8 cellular contexts compared by ENCODE assay signal in genomic region chr15:64355559-64356442, GRCh38. TPM values are rescaled to one million over a fixed set of nuclear protein-coding genes. Genes with fewer than 3 reads are reported as not detected.
DNase-seq lines count a peak whose midpoint lies in the region; ATAC-seq and TF ChIP-seq lines count a peak whose summit lies in the region.

Gene CSNK1G1, minus strand, starts transcription at chr15:64356173. Its CDS starts 55,674 bp downstream, at chr15:64300499.

- TF ChIP-seq EP300 in tibial nerve (IDR thresholded peaks at IDR 0.05), result peak; percentile 71 to 79

- H3K9me3 ChIP-seq in adipocyte (ENCODE audit: control insufficient read depth, low read length), result no peaks in the 10 kb centered on the region
- no peaks in the 10 kb centered on the region for H3K9me3 ChIP-seq in cardiac muscle cell (ENCODE audit: low read depth)
- no peaks in the 10 kb centered on the region for H3K9me3 ChIP-seq in parathyroid adenoma (ENCODE audit: control insufficient read depth, low read length)
- no peaks in the 10 kb centered on the region for H3K9me3 ChIP-seq in tibial nerve

- peak; percentile 99 for ATAC-seq in HG02798 (IDR thresholded peaks at IDR 0.05; ENCODE audit: poor library complexity, unreplicated experiment)

- H3K27ac ChIP-seq in cardiac muscle cell (peak within 1 kb of the TSS; percentile 82), parathyroid adenoma (peak within 1 kb of the TSS; percentile 60), tibial nerve (peak within 1 kb of the TSS; percentile 19 to 89 (median 64))

- peak within 1 kb of the TSS; percentile 69 for H3K4me3 ChIP-seq in GM12864 (ENCODE audit: low read depth, low read length)
- peak within 1 kb of the TSS; percentile 92 for H3K4me3 ChIP-seq in adipocyte (ENCODE audit: low read length)
- H3K4me3 ChIP-seq in cardiac muscle cell, result peak within 1 kb of the TSS; percentile 85
- peak within 1 kb of the TSS; percentile 75 for H3K4me3 ChIP-seq in parathyroid adenoma (ENCODE audit: low read depth, low read length)
- H3K4me3 ChIP-seq in tibial nerve, result peak within 1 kb of the TSS; percentile 48 to 96 (median 80)

- peak in 1 of 2 donors; percentile 18 for TF ChIP-seq POLR2A in tibial nerve (IDR thresholded peaks at IDR 0.05)

- no peaks in the 10 kb centered on the region for H3K27me3 ChIP-seq in adipocyte (replicated peaks; ENCODE audit: control insufficient read depth, insufficient read depth, low read length)
- no peaks in the 10 kb centered on the region for H3K27me3 ChIP-seq in cardiac muscle cell
- H3K27me3 ChIP-seq in parathyroid adenoma (ENCODE audit: control insufficient read depth, insufficient read depth, low read length), result no peaks in the 10 kb centered on the region
- H3K27me3 ChIP-seq in tibial nerve, result no peaks in the 10 kb centered on the region

- H3K4me1 ChIP-seq in adipocyte (ENCODE audit: control insufficient read depth, insufficient read depth, low read length), result peaks cover 15% of the 10 kb centered on the region
- H3K4me1 ChIP-seq in cardiac muscle cell (ENCODE audit: low read depth), result peaks cover 9% of the 10 kb centered on the region
- no peaks in the 10 kb centered on the region for H3K4me1 ChIP-seq in parathyroid adenoma
- H3K4me1 ChIP-seq in tibial nerve, result peaks cover 0 to 29% (median 7%) of the 10 kb centered on the region in 4 donors

- TF ChIP-seq CTCF in GM12864 (IDR thresholded peaks at IDR 0.05; ENCODE audit: low read depth, low read length, missing control alignments) (no peak), cardiac muscle cell (IDR thresholded peaks at IDR 0.05; ENCODE audit: low read depth, low read length) (no peak), parathyroid adenoma (IDR thresholded peaks at IDR 0.05) (no peak), tibial nerve (IDR thresholded peaks at IDR 0.05) (no peak)

- H2AFZ ChIP-seq in parathyroid adenoma, result peak within 1 kb of the TSS; percentile 77

- DNase-seq in GM12864 (ENCODE audit: low read depth) (peak; percentile 89), NCI-H1436 (lab: John Stamatoyannopoulos, UW) (peak; percentile 95), T follicular helper cell (ENCODE audit: low read depth) (peak; percentile 88), adipocyte (ENCODE audit: low read depth) (peak; percentile 99), cardiac muscle cell (ENCODE audit: low read depth in 1 of 2, low spot score in 1 of 2) (peak; percentile 99), tibial nerve (ENCODE audit: low spot score in 2 of 2) (peak; percentile 86 to 92)

- peaks cover 2% of the 10 kb centered on the region for H3K79me2 ChIP-seq in parathyroid adenoma

- H3K4me2 ChIP-seq in parathyroid adenoma (ENCODE audit: low read length), result peak within 1 kb of the TSS; percentile 86

- H3K9ac ChIP-seq in adipocyte (ENCODE audit: low read length), result peak within 1 kb of the TSS; percentile 86
- H3K9ac ChIP-seq in parathyroid adenoma, result no peak within 1 kb of the TSS

- 0 to 1% methylated on average over 38 to 48 of the region's 55 CpGs for WGBS in tibial nerve, 2 donors

- H3K36me3 ChIP-seq in adipocyte (ENCODE audit: control insufficient read depth, insufficient read depth, low read length, severe bottlenecking) (no peaks in the 10 kb centered on the region), cardiac muscle cell (no peaks in the 10 kb centered on the region), parathyroid adenoma (ENCODE audit: control insufficient read depth, insufficient read depth, low read length) (no peaks in the 10 kb centered on the region), tibial nerve (no peaks in the 10 kb centered on the region)

RNA-seq across cellular contexts. Expression of gene CSNK1G1, which starts in this region (rescaled TPM):
- total RNA-seq in cardiac muscle cell, result 13.7 and 18.0 TPM in 2 replicates
- polyA plus RNA-seq in cardiac muscle cell, result 8.7 and 9.8 TPM in 2 replicates
- 10 to 100 TPM; 20.5 to 25.8 (median 22.5) TPM for total RNA-seq in tibial nerve

Comparison
In these comparisons a context has a peak if more than half of its experiments do, and no peak if none do; other contexts are left out.
1. Peak in every context shown above with its lines: DNase-seq, ATAC-seq, H3K4me3 ChIP-seq and H3K27ac ChIP-seq.